ENCODE assay signal across 8 cellular contexts in genomic region chr17:27332052-27332403, GRCh38. TPM values are rescaled to one million over a fixed set of nuclear protein-coding genes. Genes with fewer than 3 reads are reported as not detected.
DNase-seq lines count a peak whose midpoint lies in the region; ATAC-seq and TF ChIP-seq lines count a peak whose summit lies in the region.

No MANE protein-coding gene starts in this region.

- H3K9me3 Mint-ChIP-seq in naive thymus-derived CD8-positive, alpha-beta T cell: no peaks in the 10 kb centered on the region

- H3K36me3 Mint-ChIP-seq in naive thymus-derived CD8-positive, alpha-beta T cell: no peaks in the 10 kb centered on the region

- no peak for DNase-seq in caudate nucleus (lab: John Stamatoyannopoulos, UW)
- DNase-seq in naive thymus-derived CD8-positive, alpha-beta T cell: no peak
- no peak for DNase-seq in stimulated activated CD4-positive, alpha-beta T cell treated with anti-CD3 and anti-CD28 coated beads, Interleukin-2, amount 100 ng/mL, for 48 hours
- DNase-seq in GM13977 (ENCODE audit: low spot score): no peak
- no peak for DNase-seq in left lobe of liver (ENCODE audit: low spot score)

- H3K4me1 ChIP-seq in HUES64 (ENCODE audit: insufficient read depth, low read length): peaks cover 3% of the 10 kb centered on the region; the same call in 1 of the 2 replicates

- H3K27ac Mint-ChIP-seq in naive thymus-derived CD8-positive, alpha-beta T cell: peak overlapping the region in 9 of 10 donors; percentile 60 to 94 (median 77)

- POLR2A ChIA-PET in naive thymus-derived CD8-positive, alpha-beta T cell (lab: Charles Lee): interaction anchor here (2.6 kb wide), 1 partner anchor 38 kb away, joined by 30 read pairs; the partner anchor contains the start of gene WSB1

- no peak for TF ChIP-seq CTCF in 22Rv1 (IDR thresholded peaks at IDR 0.05)
- no peak for TF ChIP-seq CTCF in GM13977 (IDR thresholded peaks at IDR 0.05; ENCODE audit: extremely low read depth, insufficient read depth, missing control alignments)

- no peak for ATAC-seq in naive thymus-derived CD8-positive, alpha-beta T cell
- no peak for ATAC-seq in HG03571 (IDR thresholded peaks at IDR 0.05; ENCODE audit: unreplicated experiment)
- ATAC-seq in left lobe of liver: no peak

- 80% methylated on average over 3 of the region's 3 CpGs for WGBS in HUES64

- peak overlapping the region; percentile 75 to 89 (median 82) for H3K4me3 Mint-ChIP-seq in naive thymus-derived CD8-positive, alpha-beta T cell

- peaks cover 8 to 34% (median 23%) of the 10 kb centered on the region in 4 donors for H3K4me1 Mint-ChIP-seq in naive thymus-derived CD8-positive, alpha-beta T cell

- H3K27me3 ChIP-seq in HUES64 (ENCODE audit: insufficient read depth, low read length): no peaks in the 10 kb centered on the region

- no peak overlapping the region for H3K9ac ChIP-seq in HUES64 (ENCODE audit: low read depth, low read length)

- H3K27me3 Mint-ChIP-seq in naive thymus-derived CD8-positive, alpha-beta T cell: peaks cover 0 to 2% (median 0%) of the 10 kb centered on the region in 5 donors

- H3K9me3 ChIP-seq in HUES64 (ENCODE audit: insufficient read depth, low read depth, low read length): no peaks in the 10 kb centered on the region

- peak overlapping the region; percentile 55; the same call in 1 of the 2 replicates for H3K4me3 ChIP-seq in HUES64 (ENCODE audit: low read length)

- H3K36me3 ChIP-seq in HUES64 (ENCODE audit: insufficient read depth, low read length): no peaks in the 10 kb centered on the region

- H3K27ac ChIP-seq in 22Rv1: peak overlapping the region; percentile 78
- H3K27ac ChIP-seq in HUES64 (ENCODE audit: low read depth, low read length): no peak overlapping the region
- peak overlapping the region; percentile 96 for H3K27ac ChIP-seq in caudate nucleus (ENCODE audit: low read depth, low read length)

- in situ Hi-C loops in GM13977 (cut with MboI; ENCODE audit: low pct_unique_long_range_greater_than_20kb, low sequenced_read_pairs, unreplicated experiment): no loop called here

RNA-seq across cellular contexts. Expression of gene WSB1, which starts 38.1 kb away (rescaled TPM):
- polyA plus RNA-seq in HUES64 (2013, experiment 1 of 2): 63.7 TPM
- 76.2 TPM for polyA plus RNA-seq in HUES64 (2013, experiment 2 of 2)
- total RNA-seq in naive thymus-derived CD8-positive, alpha-beta T cell: 100 to 1,000 TPM; 154 to 159 TPM
- polyA plus RNA-seq in naive thymus-derived CD8-positive, alpha-beta T cell: 100 to 1,000 TPM; 128 to 186 (median 132) TPM
- total RNA-seq in left lobe of liver: 37.5 TPM
